ENCODE assay signal across 8 cellular contexts in the genomic region with DNA sequence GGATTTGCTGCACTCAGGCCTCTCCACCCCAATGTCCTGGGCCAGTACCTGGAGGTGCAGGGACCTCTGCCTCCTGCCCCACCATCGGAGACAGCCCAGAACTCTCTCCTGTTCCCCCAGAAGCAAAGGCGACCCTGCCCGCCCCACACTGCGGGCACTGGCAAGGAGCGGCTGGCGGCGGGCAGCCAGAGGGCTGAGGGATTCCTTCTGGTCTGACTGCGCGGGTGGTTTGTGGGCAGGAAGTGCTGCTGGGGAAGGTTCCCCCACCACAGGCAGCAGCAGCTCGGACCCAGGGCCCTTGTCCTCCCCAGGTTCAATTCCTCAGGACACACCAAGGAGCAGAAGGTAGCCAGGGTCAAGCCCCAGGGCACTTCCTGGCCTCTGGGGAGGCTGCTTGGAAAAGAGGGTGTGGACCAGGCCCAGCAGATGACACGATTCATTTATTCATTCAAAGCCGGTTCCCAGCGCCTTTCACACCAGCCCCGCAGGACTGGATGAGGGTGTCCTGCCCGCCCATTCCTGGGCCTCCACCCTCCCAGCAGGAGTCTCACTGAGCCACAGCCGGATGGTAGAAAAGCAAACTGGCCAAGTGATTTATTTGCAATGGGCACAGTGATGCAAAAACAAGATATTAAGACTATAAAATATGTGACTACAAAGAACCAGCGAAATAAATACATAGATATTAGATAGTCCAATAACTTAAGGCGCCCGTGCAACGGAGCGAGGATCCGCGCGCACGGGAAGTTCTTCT. TPM values are rescaled to one million over a fixed set of nuclear protein-coding genes. Genes with fewer than 3 reads are reported as not detected.
DNase-seq lines count a peak whose midpoint lies in the region; ATAC-seq and TF ChIP-seq lines count a peak whose summit lies in the region.

No MANE protein-coding gene starts in this region.

- H3K36me3 ChIP-seq in trophoblast cell (ENCODE audit: control insufficient read depth in 1 of 2, insufficient read depth in 2 of 2, low read length in 2 of 2) (no peaks in the 10 kb centered on the region), adrenal gland (replicated peaks in 1 of 2) (no peaks in the 10 kb centered on the region)

- no CpG with 5 or more reads among the region's 25 CpGs for WGBS in trophoblast cell (ENCODE audit: extremely low coverage, insufficient coverage, insufficient read length)
- 39 to 60% (median 51%) methylated on average over 20 to 25 of the region's 25 CpGs for WGBS in adrenal gland, 4 donors

- H3K27me3 ChIP-seq in trophoblast cell (ENCODE audit: insufficient read depth, low read length) (peaks cover 36% of the 10 kb centered on the region), adrenal gland (peaks cover 11% of the 10 kb centered on the region)

- H3K18ac ChIP-seq in trophoblast cell (ENCODE audit: low read length) = no peak overlapping the region

- intact Hi-C loops in adrenal gland (cut with DNase I) = no loop called here

- H3K4me1 ChIP-seq in trophoblast cell (ENCODE audit: control insufficient read depth in 1 of 2, insufficient read depth in 2 of 2, low read length in 2 of 2) (peaks cover 15 to 22% of the 10 kb centered on the region in 2 experiments), adrenal gland (replicated peaks in 1 of 2) (peaks cover 16 to 23% of the 10 kb centered on the region in 2 donors)

- no peak overlapping the region for H4K91ac ChIP-seq in trophoblast cell (ENCODE audit: low read depth, low read length)

- no peak overlapping the region for H4K8ac ChIP-seq in trophoblast cell (ENCODE audit: low read depth, low read length)

- H2AFZ ChIP-seq in trophoblast cell (ENCODE audit: insufficient read depth, low read length, poor library complexity) = no peak overlapping the region

- H3K27ac ChIP-seq in trophoblast cell (ENCODE audit: low read depth, low read length) = no peak overlapping the region
- H3K27ac ChIP-seq in adrenal gland = no peak overlapping the region

- H3K9ac ChIP-seq in trophoblast cell (ENCODE audit: low read length) = no peak overlapping the region

- H2BK12ac ChIP-seq in trophoblast cell (ENCODE audit: low read length) = no peak overlapping the region

- TF ChIP-seq CTCF in fibroblast of the aortic adventitia (IDR thresholded peaks at IDR 0.05; ENCODE audit: insufficient read depth, low read length) = no peak
- no peak for TF ChIP-seq CTCF in adrenal gland (IDR thresholded peaks at IDR 0.05)

- no peak overlapping the region for H2BK120ac ChIP-seq in trophoblast cell (ENCODE audit: insufficient read depth, low read length, poor library complexity)

- H4K12ac ChIP-seq in trophoblast cell (ENCODE audit: low read depth, low read length) = no peak overlapping the region

- ATAC-seq in GM19324 (IDR thresholded peaks at IDR 0.05; ENCODE audit: low FRiP score, unreplicated experiment) (no peak), HG03439 (IDR thresholded peaks at IDR 0.05; ENCODE audit: unreplicated experiment) (no peak)

- H3K9me3 ChIP-seq in trophoblast cell (ENCODE audit: insufficient read depth, low read depth, low read length) (peaks cover 14% of the 10 kb centered on the region), adrenal gland (replicated peaks in 1 of 3) (no peaks in the 10 kb centered on the region)

- H2BK5ac ChIP-seq in trophoblast cell (ENCODE audit: low read depth, low read length, poor library complexity) = no peak overlapping the region

- H2AK5ac ChIP-seq in trophoblast cell (ENCODE audit: low read length) = no peak overlapping the region

- no peak for TF ChIP-seq POLR2A in adrenal gland (IDR thresholded peaks at IDR 0.05)

- no peak overlapping the region for H3K4ac ChIP-seq in trophoblast cell (ENCODE audit: low read depth, low read length)

- no peaks in the 10 kb centered on the region for H3K79me2 ChIP-seq in trophoblast cell (ENCODE audit: control insufficient read depth, insufficient read depth, low read length, poor library complexity)

- DNase-seq in H4 (ENCODE audit: low spot score) (peak; percentile 55), SW480 (ENCODE audit: low spot score) (peak; percentile 38), fibroblast of the aortic adventitia (ENCODE audit: low read depth) (peak; percentile 37), trophoblast cell (peak in 1 of 2 donors; percentile 37), adrenal gland (no peak), NCI-H345 (lab: John Stamatoyannopoulos, UW) (no peak)

- peak overlapping the region; percentile 58 for H3K4me2 ChIP-seq in trophoblast cell (ENCODE audit: low read length)

- H3K4me3 ChIP-seq in fibroblast of the aortic adventitia (ENCODE audit: low read depth, low read length) (peak overlapping the region; percentile 74), trophoblast cell (ENCODE audit: low read depth, low read length) (peak overlapping the region; percentile 68), adrenal gland (peak overlapping the region in 1 of 4 donors; percentile 63)

- H3K23ac ChIP-seq in trophoblast cell (ENCODE audit: low read length) = no peak overlapping the region

- H3K14ac ChIP-seq in trophoblast cell (ENCODE audit: low read length) = no peak overlapping the region

- peaks cover 5% of the 10 kb centered on the region for H3K79me1 ChIP-seq in trophoblast cell (ENCODE audit: low read length)

RNA-seq across cellular contexts. Expression of a gene that starts 1.2 kb away (rescaled TPM):
- total RNA-seq in H4 (2014; rRNA removed; shearing (Covaris generic)) = 11.7 and 15.2 TPM in 2 replicates
- total RNA-seq in fibroblast of the aortic adventitia (ENCODE audit: low replicate concordance) (1.2 and 3.8 TPM in 2 replicates), adrenal gland (1 to 10 TPM in 6 of 8 donors, not detected in 2; 1.4 to 8.7 (median 2.3) TPM)
- 252 and 269 TPM in 2 replicates for polyA plus RNA-seq in trophoblast cell (2013)
- 1 to 10 TPM in 2 of 3 donors, not detected in 1; 1.1 to 8.9 TPM for polyA plus RNA-seq in adrenal gland

RNA-seq across cellular contexts. Expression of a gene that starts 42.5 kb away (rescaled TPM):
- 4.2 and 5.1 TPM in 2 replicates for total RNA-seq in H4 (2014; rRNA removed; shearing (Covaris generic))
- total RNA-seq in fibroblast of the aortic adventitia (ENCODE audit: low replicate concordance) (4.2 and 76.6 TPM in 2 replicates), adrenal gland (100 to 1,000 TPM in 7 of 8 donors, 10 to 100 TPM in 1; 32.8 to 817 (median 464) TPM)
- 604 and 638 TPM in 2 replicates for polyA plus RNA-seq in trophoblast cell (2013)
- polyA plus RNA-seq in adrenal gland = 100 to 1,000 TPM in 2 of 3 donors, 10 to 100 TPM in 1; 17.7 to 229 (median 152) TPM

Comparison
In these comparisons a context has a peak if more than half of its experiments do, and no peak if none do; other contexts are left out.
1. DNase-seq: peak in H4 (single experiment), SW480 (single experiment) and fibroblast of the aortic adventitia (single experiment); none in adrenal gland (0 of 7) and NCI-H345 (single experiment).